Comparison of ENCODE assay signal across 13 cellular contexts in genomic region chr18:57843403-57843802, GRCh38. TPM values are rescaled to one million over a fixed set of nuclear protein-coding genes. Genes with fewer than 3 reads are reported as not detected.
"Had no signal": no experiment of that assay in that cellular context is flagged by ENCODE, and none has a peak within 500 bp of the region (broad histone marks: within the 10 kb centered on the region; RNA-seq: fewer than 3 reads in every experiment).

No MANE protein-coding gene starts in this region.

- H3K27me3 ChIP-seq: ovary had no signal

- H3K36me3 ChIP-seq: ovary had no signal

- H3K27ac Mint-ChIP-seq: activated CD4-positive, alpha-beta T cell treated with anti-CD3 and anti-CD28 coated beads, Interleukin-2, amount 10 ng/mL, durations not matched to agents 24 days and 14 days; activated T-helper 1 cell treated with anti-CD3 and anti-CD28 coated beads, Interleukin-12 subunit alpha, Interleukin-12 subunit beta, Interleukin-2, Interleukin-4 antibody, amounts not matched to agents 30 ng/mL and 10 ng/mL and 1 ng/mL, durations not matched to agents 14 hours and 24 hours and 36 hours; endodermal cell; WTC11 had no signal

- ATAC-seq: stimulated activated naive CD8-positive, alpha-beta T cell treated with anti-CD3 and anti-CD28 coated beads, Interleukin-15, Interleukin-2, amounts not matched to agents 100 U/mL and 50 U/mL, for 24 hours; WTC11 had no signal

- H3K27ac ChIP-seq: ovary had no signal

- H3K4me3 ChIP-seq: ovary had no signal

- DNase-seq: activated CD4-positive, alpha-beta T cell treated with anti-CD3 and anti-CD28 coated beads, Interleukin-2, amount 10 ng/mL, durations not matched to agents 24 days and 14 days; activated naive CD4-positive, alpha-beta T cell; aorta; endodermal cell; erythroblast; hippocampal formation; ovary; stimulated activated CD4-positive, alpha-beta T cell treated with anti-CD3 and anti-CD28 coated beads, Interleukin-4, amount 100 ng/mL, for 1 hour; stimulated activated CD8-positive, alpha-beta memory T cell treated with anti-CD3 and anti-CD28 coated beads, Interleukin-4, amount 100 ng/mL, for 48 hours; stimulated activated naive CD8-positive, alpha-beta T cell treated with anti-CD3 and anti-CD28 coated beads, Interleukin-15, Interleukin-2, amounts not matched to agents 100 U/mL and 50 U/mL, for 24 hours had no signal

- H3K36me3 Mint-ChIP-seq: WTC11 had no signal

- H3K9me3 Mint-ChIP-seq: endodermal cell, WTC11 had no signal

- H3K4me3 Mint-ChIP-seq: activated CD4-positive, alpha-beta T cell treated with anti-CD3 and anti-CD28 coated beads, Interleukin-2, amount 10 ng/mL, durations not matched to agents 24 days and 14 days; activated T-helper 1 cell treated with anti-CD3 and anti-CD28 coated beads, Interleukin-12 subunit alpha, Interleukin-12 subunit beta, Interleukin-2, Interleukin-4 antibody, amounts not matched to agents 30 ng/mL and 10 ng/mL and 1 ng/mL, durations not matched to agents 14 hours and 24 hours and 36 hours; endodermal cell; WTC11 had no signal

- H3K9me3 ChIP-seq: ovary had no signal

RNA-seq across cellular contexts. Expression of gene ATP8B1, which starts 40.3 kb away (rescaled TPM):
- total RNA-seq: activated CD4-positive, alpha-beta T cell treated with anti-CD3 and anti-CD28 coated beads, Interleukin-2, amount 10 ng/mL, durations not matched to agents 24 days and 14 days had no signal
- polyA plus RNA-seq: neural cell had no signal
